Comparison of ENCODE assay signal across 8 cellular contexts in the genomic region with DNA sequence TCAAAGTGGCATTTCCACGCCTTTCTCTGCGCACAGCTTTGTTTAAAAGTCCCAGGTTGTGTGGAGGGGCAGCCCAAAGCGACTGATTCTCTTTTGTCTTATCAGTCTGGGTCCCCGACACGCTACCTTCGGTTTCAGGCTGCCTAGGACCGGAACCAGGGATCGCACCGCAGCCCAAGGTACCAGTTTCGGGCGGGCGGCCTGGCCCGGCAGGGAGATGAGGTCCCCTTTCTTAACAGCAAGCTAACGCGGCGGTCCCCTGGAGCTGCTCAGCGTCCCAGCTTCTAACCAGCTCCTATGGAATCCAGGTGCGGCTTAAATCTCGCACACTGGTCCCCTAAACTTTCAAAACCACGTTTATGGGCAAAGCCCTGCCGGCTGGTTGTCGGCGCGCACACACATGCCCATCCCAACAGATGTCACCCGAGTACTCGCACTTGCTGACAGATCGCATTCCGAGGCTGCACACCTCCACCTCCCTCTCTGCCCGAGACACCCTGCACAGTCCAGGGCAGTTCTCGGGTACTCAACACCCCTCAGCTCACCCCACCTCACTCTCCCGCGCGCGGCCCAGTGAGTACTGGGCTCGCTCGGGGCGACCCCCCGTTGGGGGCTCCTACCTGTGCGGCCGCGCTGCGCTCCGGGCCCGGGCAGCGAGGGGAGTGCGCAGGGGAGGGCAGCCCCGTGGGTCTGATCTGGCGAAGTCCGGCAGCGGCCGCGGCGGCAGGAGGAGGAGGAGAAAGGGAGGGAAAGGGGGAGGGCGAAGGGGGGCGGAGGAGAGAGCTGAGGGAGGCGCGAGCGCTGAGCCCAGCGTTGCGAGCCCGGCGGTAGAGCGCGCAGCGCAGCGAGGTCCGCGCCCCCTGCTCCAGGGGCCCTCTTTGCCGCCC. TPM values are rescaled to one million over a fixed set of nuclear protein-coding genes. Genes with fewer than 3 reads are reported as not detected.
DNase-seq lines count a peak whose midpoint lies in the region; ATAC-seq lines count a peak whose summit lies in the region.

A gene with protein sequence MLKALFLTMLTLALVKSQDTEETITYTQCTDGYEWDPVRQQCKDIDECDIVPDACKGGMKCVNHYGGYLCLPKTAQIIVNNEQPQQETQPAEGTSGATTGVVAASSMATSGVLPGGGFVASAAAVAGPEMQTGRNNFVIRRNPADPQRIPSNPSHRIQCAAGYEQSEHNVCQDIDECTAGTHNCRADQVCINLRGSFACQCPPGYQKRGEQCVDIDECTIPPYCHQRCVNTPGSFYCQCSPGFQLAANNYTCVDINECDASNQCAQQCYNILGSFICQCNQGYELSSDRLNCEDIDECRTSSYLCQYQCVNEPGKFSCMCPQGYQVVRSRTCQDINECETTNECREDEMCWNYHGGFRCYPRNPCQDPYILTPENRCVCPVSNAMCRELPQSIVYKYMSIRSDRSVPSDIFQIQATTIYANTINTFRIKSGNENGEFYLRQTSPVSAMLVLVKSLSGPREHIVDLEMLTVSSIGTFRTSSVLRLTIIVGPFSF (minus strand): TSS at position 692 of the 887 bp plus-strand sequence. CDS start 1,342 bp downstream, outside the sequence.

- peak; percentile 59 for ATAC-seq in GM18517 (IDR thresholded peaks at IDR 0.05; ENCODE audit: unreplicated experiment)
- peak; percentile 48 for ATAC-seq in HG03039 (IDR thresholded peaks at IDR 0.05; ENCODE audit: unreplicated experiment)
- ATAC-seq in HG03196 (IDR thresholded peaks at IDR 0.05; ENCODE audit: unreplicated experiment) = no peak

- peak; percentile 33 for DNase-seq in RPMI7951 (ENCODE audit: low read depth)
- DNase-seq in fibroblast of gingiva (ENCODE audit: low read depth) = peak; percentile 66
- peak; percentile 28 for DNase-seq in myocyte (ENCODE audit: low read depth)
- DNase-seq in stimulated activated naive CD4-positive, alpha-beta T cell (lab: John Stamatoyannopoulos, UW) = no peak
- no peak for DNase-seq in RPMI8226

RNA-seq across cellular contexts. Expression of the gene that starts here (rescaled TPM):
- 3.7 and 5.7 TPM in 2 replicates for total RNA-seq in RPMI7951 (2014; rRNA removed; shearing (Covaris generic))
- total RNA-seq in myocyte = 5.1 and 12.7 TPM in 2 replicates
- polyA plus RNA-seq in myocyte (2012) = 137 TPM

Comparison
In these comparisons a context has a peak if more than half of its experiments do, and no peak if none do; other contexts are left out.
1. DNase-seq: peak in RPMI7951 (single experiment), fibroblast of gingiva (single experiment) and myocyte (single experiment); none in stimulated activated naive CD4-positive, alpha-beta T cell (0 of 6) and RPMI8226 (single experiment).